In the genomic region with DNA sequence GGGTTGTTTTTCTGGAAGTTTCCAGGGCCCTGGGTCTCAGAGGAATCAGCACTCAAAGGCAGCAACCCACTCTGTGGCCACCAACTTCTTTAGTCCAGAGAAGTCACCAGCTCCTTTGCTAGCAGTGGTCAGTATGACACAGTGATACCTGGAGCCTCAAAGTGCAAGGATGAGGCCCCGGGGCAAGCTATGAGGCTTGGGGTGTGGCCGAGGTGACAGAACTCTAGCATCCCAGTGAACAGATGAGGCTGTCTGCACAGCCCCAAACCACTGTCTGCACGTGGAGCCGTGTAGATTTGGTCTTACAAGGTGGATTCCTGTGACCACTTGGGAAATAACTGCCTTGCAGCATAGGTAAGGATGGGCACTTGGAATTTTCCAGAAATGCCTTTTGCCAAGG, we compare ENCODE assay signal across 37 cellular contexts. TPM values are rescaled to one million over a fixed set of nuclear protein-coding genes. Genes with fewer than 3 reads are reported as not detected.
"Had no signal": no experiment of that assay in that cellular context is flagged by ENCODE, and none has a peak within 500 bp of the region (broad histone marks: within the 10 kb centered on the region; RNA-seq: fewer than 3 reads in every experiment).

No MANE protein-coding gene starts in this region.

- H3K9ac ChIP-seq: KMS-11 had no signal

- DNase-seq: Karpas-422, Kasumi-1, KG1, MG63, MM.1S, MV-4-11, NCI-H1048, NCI-H1092, NCI-H1092 treated with DMSO at 0.1 percent for 48 hours, NCI-H1105, NCI-H1105 treated with DMSO at 0.1 percent for 48 hours, NCI-H1417, NCI-H1417 treated with DMSO at 0.1 percent for 48 hours, NCI-H1436, NCI-H1436 treated with DMSO at 0.1 percent for 48 hours, NCI-H146, NCI-H1694, NCI-H1694 treated with DMSO at 0.1 percent for 48 hours, NCI-H187, NCI-H187 treated with DMSO at 0.1 percent for 48 hours, NCI-H1930, NCI-H2029, NCI-H2029 treated with DMSO at 0.1 percent for 48 hours, NCI-H2081, NCI-H2081 treated with DMSO at 0.1 percent for 48 hours, NCI-H2107, NCI-H2171, NCI-H2171 treated with DMSO at 0.1 percent for 48 hours, NCI-H2227 treated with DMSO at 0.1 percent for 48 hours, NCI-H226, NCI-H345, NCI-H446, NCI-H446 treated with DMSO at 0.1 percent for 48 hours had no signal

- H3K4me3 ChIP-seq: MG63 had no signal

- H3K9me3 ChIP-seq: MG63 had no signal

- H3K4me2 ChIP-seq: KMS-11 had no signal

- H3K36me3 ChIP-seq: MG63 had no signal

- H3K27ac ChIP-seq: KMS-11 had no signal

RNA-seq across cellular contexts. Expression of gene TEKT5, which starts 24.9 kb away (rescaled TPM):
- total RNA-seq: LHCN-M2, MCF 10A, NCI-H460 had no signal
